29 cellular contexts compared by ENCODE assay signal in genomic region chr22:48055185-48055584, GRCh38.
"Had no signal": no experiment of that assay in that cellular context is flagged by ENCODE, and none has a peak within 500 bp of the region (broad histone marks: within the 10 kb centered on the region; RNA-seq: fewer than 3 reads in every experiment).

No MANE protein-coding gene starts in this region.

- H3K36me3 Mint-ChIP-seq: activated CD4-positive, alpha-beta memory T cell treated with anti-CD3 and anti-CD28 coated beads for 36 hours; activated naive CD4-positive, alpha-beta T cell treated with anti-CD3 and anti-CD28 coated beads, Interleukin-2, amount 10 ng/mL, durations not matched to agents 7 days and 5 days; activated naive CD8-positive, alpha-beta T cell; WTC11 had no signal

- H3K9ac ChIP-seq: SK-N-SH had no signal

- H3K27me3 ChIP-seq: brain microvascular endothelial cell, MG63, Peyer's patch had no signal

- ATAC-seq: activated CD4-positive, alpha-beta T cell treated with anti-CD3 and anti-CD28 coated beads for 36 hours; activated CD4-positive, CD25-positive, alpha-beta regulatory T cell treated with anti-CD3 and anti-CD28 coated beads, Interleukin-2, amount 50 U/mL, for 24 hours; PC-3; WTC11 had no signal

- H3K27ac Mint-ChIP-seq: activated CD4-positive, alpha-beta memory T cell treated with anti-CD3 and anti-CD28 coated beads for 36 hours; activated CD4-positive, alpha-beta T cell treated with anti-CD3 and anti-CD28 coated beads for 36 hours; activated naive CD4-positive, alpha-beta T cell treated with anti-CD3 and anti-CD28 coated beads, Interleukin-2, amount 10 ng/mL, durations not matched to agents 7 days and 5 days; activated naive CD8-positive, alpha-beta T cell; T-helper 1 cell treated with Interleukin-12 subunit alpha and Interleukin-12 subunit beta and Interleukin-4 antibody, amounts not matched to agents 30 μg/mL and 1 μg/mL, for 36 hours; T-helper 2 cell treated with Interferon-gamma antibody and Interleukin-4, amounts not matched to agents 5 μg/mL and 100 μg/mL, for 36 hours; WTC11 had no signal

- H3K27ac ChIP-seq: brain microvascular endothelial cell, Peyer's patch, SJSA1 had no signal

- H3K4me3 Mint-ChIP-seq: activated CD4-positive, alpha-beta memory T cell treated with anti-CD3 and anti-CD28 coated beads for 36 hours; activated CD4-positive, alpha-beta T cell treated with anti-CD3 and anti-CD28 coated beads for 36 hours; activated naive CD4-positive, alpha-beta T cell treated with anti-CD3 and anti-CD28 coated beads, Interleukin-2, amount 10 ng/mL, durations not matched to agents 7 days and 5 days; activated naive CD8-positive, alpha-beta T cell; T-helper 1 cell treated with Interleukin-12 subunit alpha and Interleukin-12 subunit beta and Interleukin-4 antibody, amounts not matched to agents 30 μg/mL and 1 μg/mL, for 36 hours; T-helper 2 cell treated with Interferon-gamma antibody and Interleukin-4, amounts not matched to agents 5 μg/mL and 100 μg/mL, for 36 hours; WTC11 had no signal

- H3K4me1 ChIP-seq: Peyer's patch, SJSA1 had no signal

- H3K4me3 ChIP-seq: MG63, Peyer's patch, SJSA1 had no signal

- DNase-seq: activated CD4-positive, alpha-beta memory T cell treated with anti-CD3 and anti-CD28 coated beads for 36 hours; activated CD4-positive, alpha-beta T cell treated with anti-CD3 and anti-CD28 coated beads for 36 hours; activated CD4-positive, alpha-beta T cell treated with anti-CD3 and anti-CD28 coated beads, Interleukin-2, amount 50 U/mL, for 1 hour; activated CD8-positive, alpha-beta memory T cell treated with anti-CD3 and anti-CD28 coated beads, Interleukin-2, amount 50 U/mL, for 4 hours; activated effector memory CD4-positive, alpha-beta T cell treated with Interleukin-2 at 50 U/mL for 16 hours; activated naive CD4-positive, alpha-beta T cell treated with anti-CD3 and anti-CD28 coated beads, Interleukin-2, amount 10 ng/mL, durations not matched to agents 7 days and 5 days; activated T-cell treated with anti-CD3 and anti-CD28 coated beads, Interleukin-2, amount 50 U/mL, for 48 hours; amniotic stem cell; aorta; brain microvascular endothelial cell; Karpas-422; NCI-H1048; NCI-H1105 treated with DMSO at 0.1 percent for 48 hours; NCI-H1436; NCI-H1694; NCI-H345; NCI-H524 treated with DMSO at 0.1 percent for 48 hours; Peyer's patch; RPMI8226; SHP77 treated with DMSO at 0.1 percent for 48 hours; SK-N-SH had no signal

- H3K4me2 ChIP-seq: SK-N-SH had no signal

- H3K9me3 Mint-ChIP-seq: activated naive CD4-positive, alpha-beta T cell treated with anti-CD3 and anti-CD28 coated beads, Interleukin-2, amount 10 ng/mL, durations not matched to agents 7 days and 5 days; T-helper 1 cell treated with Interleukin-12 subunit alpha and Interleukin-12 subunit beta and Interleukin-4 antibody, amounts not matched to agents 30 μg/mL and 1 μg/mL, for 36 hours; T-helper 2 cell treated with Interferon-gamma antibody and Interleukin-4, amounts not matched to agents 5 μg/mL and 100 μg/mL, for 36 hours had no signal

- H3K9me3 ChIP-seq: MG63, Peyer's patch, SJSA1, SK-N-SH had no signal

- H3K4me1 Mint-ChIP-seq: activated CD4-positive, alpha-beta T cell treated with anti-CD3 and anti-CD28 coated beads for 36 hours; activated naive CD4-positive, alpha-beta T cell treated with anti-CD3 and anti-CD28 coated beads, Interleukin-2, amount 10 ng/mL, durations not matched to agents 7 days and 5 days; WTC11 had no signal

- H3K36me3 ChIP-seq: brain microvascular endothelial cell, MG63, Peyer's patch, SJSA1 had no signal

- H3K27me3 Mint-ChIP-seq: activated CD4-positive, alpha-beta T cell treated with anti-CD3 and anti-CD28 coated beads for 36 hours had no signal
